ENCODE assay signal across 34 cellular contexts in the genomic region with DNA sequence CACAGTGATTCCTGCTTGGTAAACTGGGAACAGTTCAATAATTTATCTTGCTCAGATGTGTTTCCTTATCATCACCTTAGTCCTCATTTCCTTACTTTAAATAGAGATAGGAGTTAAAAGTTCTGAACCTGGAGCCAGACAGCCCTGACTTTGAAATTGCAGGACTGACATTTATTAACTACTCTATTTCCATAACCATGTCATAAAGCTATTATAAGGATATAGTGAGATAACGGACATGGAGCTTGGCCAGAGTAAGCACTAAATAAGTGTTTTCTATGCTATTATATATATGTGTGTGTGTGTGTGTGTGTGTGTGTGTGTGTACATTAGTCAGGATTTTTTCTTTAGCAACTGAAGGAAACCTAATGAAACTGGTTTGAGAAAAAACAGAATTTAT. TPM values are rescaled to one million over a fixed set of nuclear protein-coding genes. Genes with fewer than 3 reads are reported as not detected.
"Had no signal": no experiment of that assay in that cellular context is flagged by ENCODE, and none has a peak within 500 bp of the region (broad histone marks: within the 10 kb centered on the region; RNA-seq: fewer than 3 reads in every experiment).

No MANE protein-coding gene starts in this region.

- H3K9me3 ChIP-seq: adrenal gland, body of pancreas, esophagus muscularis mucosa, gastroesophageal sphincter had no signal

- H3K4me3 ChIP-seq: adrenal gland, body of pancreas, esophagus muscularis mucosa, gastroesophageal sphincter had no signal

- H3K27ac ChIP-seq: adrenal gland, body of pancreas, esophagus muscularis mucosa, gastroesophageal sphincter, VCaP had no signal

- H3K27me3 ChIP-seq: adrenal gland, body of pancreas, esophagus muscularis mucosa, gastroesophageal sphincter had no signal

- H3K36me3 ChIP-seq: adrenal gland, esophagus muscularis mucosa, gastroesophageal sphincter had no signal

- ATAC-seq: activated CD8-positive, alpha-beta memory T cell treated with anti-CD3 and anti-CD28 coated beads, Interleukin-2, amount 10 ng/mL, durations not matched to agents 7 days and 5 days; activated CD8-positive, alpha-beta T cell treated with anti-CD3 and anti-CD28 coated beads, Interleukin-2, amount 10 ng/mL, durations not matched to agents 7 days and 5 days; activated naive CD8-positive, alpha-beta T cell treated with anti-CD3 and anti-CD28 coated beads, Interleukin-2, amount 50 U/mL, for 24 hours; body of pancreas; effector memory CD8-positive, alpha-beta T cell; gastroesophageal sphincter; T-helper 17 cell; WTC11 had no signal

- DNase-seq: activated CD4-positive, alpha-beta memory T cell treated with anti-CD3 and anti-CD28 coated beads for 36 hours; activated CD4-positive, alpha-beta T cell treated with anti-CD3 and anti-CD28 coated beads for 48 hours; activated CD8-positive, alpha-beta memory T cell treated with anti-CD3 and anti-CD28 coated beads, Interleukin-2, amount 10 ng/mL, durations not matched to agents 7 days and 5 days; activated CD8-positive, alpha-beta memory T cell treated with anti-CD3 and anti-CD28 coated beads, Interleukin-2, amount 50 U/mL, for 4 hours; activated effector memory CD4-positive, alpha-beta T cell treated with anti-CD3 and anti-CD28 coated beads, Interleukin-2, amount 50 U/mL, for 16 hours; activated naive CD4-positive, alpha-beta T cell treated with anti-CD3 and anti-CD28 coated beads for 36 hours; activated naive CD8-positive, alpha-beta T cell treated with anti-CD3 and anti-CD28 coated beads for 36 hours; activated naive CD8-positive, alpha-beta T cell treated with anti-CD3 and anti-CD28 coated beads, Interleukin-2, amount 50 U/mL, for 24 hours; activated T-cell treated with anti-CD3 and anti-CD28 coated beads, Interleukin-2, amount 50 U/mL, for 1 hour; activated T-cell treated with anti-CD3 and anti-CD28 coated beads, Interleukin-2, amount 50 U/mL, for 48 hours; adrenal gland; amygdala; aorta; body of pancreas; caudate nucleus; cortex of kidney; dermis blood vessel endothelial cell; effector CD4-positive, alpha-beta T cell; effector memory CD8-positive, alpha-beta T cell; erythroblast; foreskin melanocyte; T-helper 1 cell; T-helper 17 cell had no signal

RNA-seq across cellular contexts. Expression of gene NT5DC4, which starts 13.1 kb away (rescaled TPM):
- total RNA-seq: activated CD4-positive, alpha-beta memory T cell treated with anti-CD3 and anti-CD28 coated beads for 36 hours; activated CD8-positive, alpha-beta memory T cell treated with anti-CD3 and anti-CD28 coated beads for 36 hours; activated CD8-positive, alpha-beta memory T cell treated with anti-CD3 and anti-CD28 coated beads, Interleukin-2, amount 10 ng/mL, durations not matched to agents 7 days and 5 days; activated CD8-positive, alpha-beta T cell treated with anti-CD3 and anti-CD28 coated beads, Interleukin-2, amount 10 ng/mL, durations not matched to agents 7 days and 5 days; activated naive CD4-positive, alpha-beta T cell treated with anti-CD3 and anti-CD28 coated beads for 36 hours; activated naive CD8-positive, alpha-beta T cell treated with anti-CD3 and anti-CD28 coated beads for 36 hours; activated T-helper 1 cell treated with anti-CD3 and anti-CD28 coated beads, Interleukin-12 subunit alpha, Interleukin-12 subunit beta, Interleukin-2, Interleukin-4 antibody, amounts not matched to agents 30 ng/mL and 10 ng/mL and 1 ng/mL, durations not matched to agents 14 hours and 24 hours and 36 hours; activated T-helper 2 cell treated with anti-CD3 and anti-CD28 coated beads, Interferon-gamma antibody, Interleukin-2, Interleukin-4, amounts not matched to agents 10 μg/mL and 5 μg/mL and 100 μg/mL, durations not matched to agents 14 hours and 24 hours and 36 hours; body of pancreas; chondrocyte; dermis blood vessel endothelial cell; esophagus muscularis mucosa; fibroblast of villous mesenchyme; glomerular endothelial cell; T-helper 17 cell; WTC11 had no signal
- polyA plus RNA-seq: aorta had no signal

RNA-seq across cellular contexts. Expression of gene IL1A, which starts 50.4 kb away (rescaled TPM):
- total RNA-seq: activated CD8-positive, alpha-beta T cell treated with anti-CD3 and anti-CD28 coated beads, Interleukin-2, amount 10 ng/mL, durations not matched to agents 7 days and 5 days; body of pancreas; chondrocyte; gastroesophageal sphincter had no signal
- polyA plus RNA-seq: aorta had no signal
